Comparison of ENCODE assay signal across 2 cellular contexts in the genomic region with DNA sequence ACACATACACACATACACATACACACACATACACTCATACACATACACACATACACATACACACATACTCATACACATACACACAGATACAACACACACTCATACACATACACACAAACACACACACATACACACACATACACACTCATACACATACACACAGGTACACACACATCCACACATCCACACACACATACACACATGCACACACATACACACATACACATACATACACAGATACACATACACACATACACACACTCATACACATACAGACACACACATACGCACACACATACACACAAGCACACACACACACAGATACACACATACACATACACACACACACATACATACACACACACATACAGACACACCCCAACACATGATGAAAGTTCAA.
TF ChIP-seq lines count a peak whose summit lies in the region.

No MANE protein-coding gene starts in this region.

TF ChIP-seq in HepG2, 621 proteins besides CTCF, POLR2A, EP300 and RAD21 (continues in another document):
- TF ChIP-seq ZNF543 (CRISPR knock-in tag; IDR thresholded peaks at IDR 0.05): no peak
- TF ChIP-seq, protein P1, sequence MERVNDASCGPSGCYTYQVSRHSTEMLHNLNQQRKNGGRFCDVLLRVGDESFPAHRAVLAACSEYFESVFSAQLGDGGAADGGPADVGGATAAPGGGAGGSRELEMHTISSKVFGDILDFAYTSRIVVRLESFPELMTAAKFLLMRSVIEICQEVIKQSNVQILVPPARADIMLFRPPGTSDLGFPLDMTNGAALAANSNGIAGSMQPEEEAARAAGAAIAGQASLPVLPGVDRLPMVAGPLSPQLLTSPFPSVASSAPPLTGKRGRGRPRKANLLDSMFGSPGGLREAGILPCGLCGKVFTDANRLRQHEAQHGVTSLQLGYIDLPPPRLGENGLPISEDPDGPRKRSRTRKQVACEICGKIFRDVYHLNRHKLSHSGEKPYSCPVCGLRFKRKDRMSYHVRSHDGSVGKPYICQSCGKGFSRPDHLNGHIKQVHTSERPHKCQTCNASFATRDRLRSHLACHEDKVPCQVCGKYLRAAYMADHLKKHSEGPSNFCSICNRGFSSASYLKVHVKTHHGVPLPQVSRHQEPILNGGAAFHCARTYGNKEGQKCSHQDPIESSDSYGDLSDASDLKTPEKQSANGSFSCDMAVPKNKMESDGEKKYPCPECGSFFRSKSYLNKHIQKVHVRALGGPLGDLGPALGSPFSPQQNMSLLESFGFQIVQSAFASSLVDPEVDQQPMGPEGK (CRISPR knock-in tag; IDR thresholded peaks at IDR 0.05): no peak
- TF ChIP-seq, protein P2, sequence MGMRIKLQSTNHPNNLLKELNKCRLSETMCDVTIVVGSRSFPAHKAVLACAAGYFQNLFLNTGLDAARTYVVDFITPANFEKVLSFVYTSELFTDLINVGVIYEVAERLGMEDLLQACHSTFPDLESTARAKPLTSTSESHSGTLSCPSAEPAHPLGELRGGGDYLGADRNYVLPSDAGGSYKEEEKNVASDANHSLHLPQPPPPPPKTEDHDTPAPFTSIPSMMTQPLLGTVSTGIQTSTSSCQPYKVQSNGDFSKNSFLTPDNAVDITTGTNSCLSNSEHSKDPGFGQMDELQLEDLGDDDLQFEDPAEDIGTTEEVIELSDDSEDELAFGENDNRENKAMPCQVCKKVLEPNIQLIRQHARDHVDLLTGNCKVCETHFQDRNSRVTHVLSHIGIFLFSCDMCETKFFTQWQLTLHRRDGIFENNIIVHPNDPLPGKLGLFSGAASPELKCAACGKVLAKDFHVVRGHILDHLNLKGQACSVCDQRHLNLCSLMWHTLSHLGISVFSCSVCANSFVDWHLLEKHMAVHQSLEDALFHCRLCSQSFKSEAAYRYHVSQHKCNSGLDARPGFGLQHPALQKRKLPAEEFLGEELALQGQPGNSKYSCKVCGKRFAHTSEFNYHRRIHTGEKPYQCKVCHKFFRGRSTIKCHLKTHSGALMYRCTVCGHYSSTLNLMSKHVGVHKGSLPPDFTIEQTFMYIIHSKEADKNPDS (CRISPR knock-in tag; IDR thresholded peaks at IDR 0.05): no peak
- peak; percentile 65; the same call in 1 of the 2 replicates for TF ChIP-seq SOX6 (IDR thresholded peaks at IDR 0.05)
- TF ChIP-seq SOX6 (CRISPR knock-in tag; IDR thresholded peaks at IDR 0.05): no peak
- TF ChIP-seq ZNF17 (CRISPR knock-in tag; IDR thresholded peaks at IDR 0.05): no peak
- TF ChIP-seq, protein P3, sequence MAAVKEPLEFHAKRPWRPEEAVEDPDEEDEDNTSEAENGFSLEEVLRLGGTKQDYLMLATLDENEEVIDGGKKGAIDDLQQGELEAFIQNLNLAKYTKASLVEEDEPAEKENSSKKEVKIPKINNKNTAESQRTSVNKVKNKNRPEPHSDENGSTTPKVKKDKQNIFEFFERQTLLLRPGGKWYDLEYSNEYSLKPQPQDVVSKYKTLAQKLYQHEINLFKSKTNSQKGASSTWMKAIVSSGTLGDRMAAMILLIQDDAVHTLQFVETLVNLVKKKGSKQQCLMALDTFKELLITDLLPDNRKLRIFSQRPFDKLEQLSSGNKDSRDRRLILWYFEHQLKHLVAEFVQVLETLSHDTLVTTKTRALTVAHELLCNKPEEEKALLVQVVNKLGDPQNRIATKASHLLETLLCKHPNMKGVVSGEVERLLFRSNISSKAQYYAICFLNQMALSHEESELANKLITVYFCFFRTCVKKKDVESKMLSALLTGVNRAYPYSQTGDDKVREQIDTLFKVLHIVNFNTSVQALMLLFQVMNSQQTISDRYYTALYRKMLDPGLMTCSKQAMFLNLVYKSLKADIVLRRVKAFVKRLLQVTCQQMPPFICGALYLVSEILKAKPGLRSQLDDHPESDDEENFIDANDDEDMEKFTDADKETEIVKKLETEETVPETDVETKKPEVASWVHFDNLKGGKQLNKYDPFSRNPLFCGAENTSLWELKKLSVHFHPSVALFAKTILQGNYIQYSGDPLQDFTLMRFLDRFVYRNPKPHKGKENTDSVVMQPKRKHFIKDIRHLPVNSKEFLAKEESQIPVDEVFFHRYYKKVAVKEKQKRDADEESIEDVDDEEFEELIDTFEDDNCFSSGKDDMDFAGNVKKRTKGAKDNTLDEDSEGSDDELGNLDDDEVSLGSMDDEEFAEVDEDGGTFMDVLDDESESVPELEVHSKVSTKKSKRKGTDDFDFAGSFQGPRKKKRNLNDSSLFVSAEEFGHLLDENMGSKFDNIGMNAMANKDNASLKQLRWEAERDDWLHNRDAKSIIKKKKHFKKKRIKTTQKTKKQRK (IDR thresholded peaks at IDR 0.05; ENCODE audit: low read length): no peak
- TF ChIP-seq FOXP1 (IDR thresholded peaks at IDR 0.05): peak; percentile 75
- no peak for TF ChIP-seq FOXP1 (CRISPR knock-in tag; IDR thresholded peaks at IDR 0.05)
- 0 out of 2 replicates have a peak, but pooled peaks have one; percentile 6 for TF ChIP-seq ATF7 (IDR thresholded peaks at IDR 0.05)
- TF ChIP-seq ATF7 (CRISPR knock-in tag; IDR thresholded peaks at IDR 0.05): no peak
- TF ChIP-seq ARNT (IDR thresholded peaks at IDR 0.05): 0 out of 2 replicates have a peak, but pooled peaks have one; percentile 51
- TF ChIP-seq ISL2 (CRISPR knock-in tag; IDR thresholded peaks at IDR 0.05): no peak
- TF ChIP-seq, protein P4, sequence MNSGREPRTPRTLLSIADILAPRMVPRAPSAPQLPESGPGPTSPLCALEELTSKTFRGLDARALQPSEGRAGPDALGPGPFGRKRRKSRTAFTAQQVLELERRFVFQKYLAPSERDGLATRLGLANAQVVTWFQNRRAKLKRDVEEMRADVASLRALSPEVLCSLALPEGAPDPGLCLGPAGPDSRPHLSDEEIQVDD (CRISPR knock-in tag; IDR thresholded peaks at IDR 0.05; ENCODE audit: borderline replicate concordance): no peak
- TF ChIP-seq LCORL (IDR thresholded peaks at IDR 0.05): 0 out of 2 replicates have a peak, but pooled peaks have one; percentile 11
- TF ChIP-seq LCORL (CRISPR knock-in tag; IDR thresholded peaks at IDR 0.05): no peak
- peak; percentile 17 for TF ChIP-seq ZNF282 (IDR thresholded peaks at IDR 0.05; ENCODE audit: partially characterized antibody)
- TF ChIP-seq, protein P5, sequence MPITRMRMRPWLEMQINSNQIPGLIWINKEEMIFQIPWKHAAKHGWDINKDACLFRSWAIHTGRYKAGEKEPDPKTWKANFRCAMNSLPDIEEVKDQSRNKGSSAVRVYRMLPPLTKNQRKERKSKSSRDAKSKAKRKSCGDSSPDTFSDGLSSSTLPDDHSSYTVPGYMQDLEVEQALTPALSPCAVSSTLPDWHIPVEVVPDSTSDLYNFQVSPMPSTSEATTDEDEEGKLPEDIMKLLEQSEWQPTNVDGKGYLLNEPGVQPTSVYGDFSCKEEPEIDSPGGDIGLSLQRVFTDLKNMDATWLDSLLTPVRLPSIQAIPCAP (CRISPR knock-in tag; IDR thresholded peaks at IDR 0.05; ENCODE audit: low read depth): no peak
- TF ChIP-seq CREB1 (IDR thresholded peaks at IDR 0.05): peak; percentile 17; the same call in 1 of the 2 replicates
- no peak for TF ChIP-seq CREB1 (CRISPR knock-in tag; IDR thresholded peaks at IDR 0.05)

TF ChIP-seq in H1, 55 proteins besides CTCF, POLR2A, EP300 and RAD21:
- TF ChIP-seq BRCA1 (IDR thresholded peaks at IDR 0.05; ENCODE audit: low read depth, low read length) (no peak), RNF2 (IDR thresholded peaks at IDR 0.05; ENCODE audit: borderline replicate concordance, low read depth, low read length, missing control alignments, poor library complexity, severe bottlenecking) (no peak), RBBP5 (IDR thresholded peaks at IDR 0.05; ENCODE audit: borderline replicate concordance, low read depth, low read length) (no peak), NRF1 (IDR thresholded peaks at IDR 0.05; ENCODE audit: low read depth, low read length) (no peak), CHD2 (IDR thresholded peaks at IDR 0.05; ENCODE audit: low read length) (no peak), EZH2 (IDR thresholded peaks at IDR 0.05; ENCODE audit: low read depth, low read length, severe bottlenecking) (no peak), BACH1 (IDR thresholded peaks at IDR 0.05; ENCODE audit: low read length) (no peak)
- TF ChIP-seq, protein P6, sequence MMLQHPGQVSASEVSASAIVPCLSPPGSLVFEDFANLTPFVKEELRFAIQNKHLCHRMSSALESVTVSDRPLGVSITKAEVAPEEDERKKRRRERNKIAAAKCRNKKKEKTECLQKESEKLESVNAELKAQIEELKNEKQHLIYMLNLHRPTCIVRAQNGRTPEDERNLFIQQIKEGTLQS (IDR thresholded peaks at IDR 0.05; ENCODE audit: insufficient read depth, low read depth, low read length): no peak
- TF ChIP-seq, protein P7, sequence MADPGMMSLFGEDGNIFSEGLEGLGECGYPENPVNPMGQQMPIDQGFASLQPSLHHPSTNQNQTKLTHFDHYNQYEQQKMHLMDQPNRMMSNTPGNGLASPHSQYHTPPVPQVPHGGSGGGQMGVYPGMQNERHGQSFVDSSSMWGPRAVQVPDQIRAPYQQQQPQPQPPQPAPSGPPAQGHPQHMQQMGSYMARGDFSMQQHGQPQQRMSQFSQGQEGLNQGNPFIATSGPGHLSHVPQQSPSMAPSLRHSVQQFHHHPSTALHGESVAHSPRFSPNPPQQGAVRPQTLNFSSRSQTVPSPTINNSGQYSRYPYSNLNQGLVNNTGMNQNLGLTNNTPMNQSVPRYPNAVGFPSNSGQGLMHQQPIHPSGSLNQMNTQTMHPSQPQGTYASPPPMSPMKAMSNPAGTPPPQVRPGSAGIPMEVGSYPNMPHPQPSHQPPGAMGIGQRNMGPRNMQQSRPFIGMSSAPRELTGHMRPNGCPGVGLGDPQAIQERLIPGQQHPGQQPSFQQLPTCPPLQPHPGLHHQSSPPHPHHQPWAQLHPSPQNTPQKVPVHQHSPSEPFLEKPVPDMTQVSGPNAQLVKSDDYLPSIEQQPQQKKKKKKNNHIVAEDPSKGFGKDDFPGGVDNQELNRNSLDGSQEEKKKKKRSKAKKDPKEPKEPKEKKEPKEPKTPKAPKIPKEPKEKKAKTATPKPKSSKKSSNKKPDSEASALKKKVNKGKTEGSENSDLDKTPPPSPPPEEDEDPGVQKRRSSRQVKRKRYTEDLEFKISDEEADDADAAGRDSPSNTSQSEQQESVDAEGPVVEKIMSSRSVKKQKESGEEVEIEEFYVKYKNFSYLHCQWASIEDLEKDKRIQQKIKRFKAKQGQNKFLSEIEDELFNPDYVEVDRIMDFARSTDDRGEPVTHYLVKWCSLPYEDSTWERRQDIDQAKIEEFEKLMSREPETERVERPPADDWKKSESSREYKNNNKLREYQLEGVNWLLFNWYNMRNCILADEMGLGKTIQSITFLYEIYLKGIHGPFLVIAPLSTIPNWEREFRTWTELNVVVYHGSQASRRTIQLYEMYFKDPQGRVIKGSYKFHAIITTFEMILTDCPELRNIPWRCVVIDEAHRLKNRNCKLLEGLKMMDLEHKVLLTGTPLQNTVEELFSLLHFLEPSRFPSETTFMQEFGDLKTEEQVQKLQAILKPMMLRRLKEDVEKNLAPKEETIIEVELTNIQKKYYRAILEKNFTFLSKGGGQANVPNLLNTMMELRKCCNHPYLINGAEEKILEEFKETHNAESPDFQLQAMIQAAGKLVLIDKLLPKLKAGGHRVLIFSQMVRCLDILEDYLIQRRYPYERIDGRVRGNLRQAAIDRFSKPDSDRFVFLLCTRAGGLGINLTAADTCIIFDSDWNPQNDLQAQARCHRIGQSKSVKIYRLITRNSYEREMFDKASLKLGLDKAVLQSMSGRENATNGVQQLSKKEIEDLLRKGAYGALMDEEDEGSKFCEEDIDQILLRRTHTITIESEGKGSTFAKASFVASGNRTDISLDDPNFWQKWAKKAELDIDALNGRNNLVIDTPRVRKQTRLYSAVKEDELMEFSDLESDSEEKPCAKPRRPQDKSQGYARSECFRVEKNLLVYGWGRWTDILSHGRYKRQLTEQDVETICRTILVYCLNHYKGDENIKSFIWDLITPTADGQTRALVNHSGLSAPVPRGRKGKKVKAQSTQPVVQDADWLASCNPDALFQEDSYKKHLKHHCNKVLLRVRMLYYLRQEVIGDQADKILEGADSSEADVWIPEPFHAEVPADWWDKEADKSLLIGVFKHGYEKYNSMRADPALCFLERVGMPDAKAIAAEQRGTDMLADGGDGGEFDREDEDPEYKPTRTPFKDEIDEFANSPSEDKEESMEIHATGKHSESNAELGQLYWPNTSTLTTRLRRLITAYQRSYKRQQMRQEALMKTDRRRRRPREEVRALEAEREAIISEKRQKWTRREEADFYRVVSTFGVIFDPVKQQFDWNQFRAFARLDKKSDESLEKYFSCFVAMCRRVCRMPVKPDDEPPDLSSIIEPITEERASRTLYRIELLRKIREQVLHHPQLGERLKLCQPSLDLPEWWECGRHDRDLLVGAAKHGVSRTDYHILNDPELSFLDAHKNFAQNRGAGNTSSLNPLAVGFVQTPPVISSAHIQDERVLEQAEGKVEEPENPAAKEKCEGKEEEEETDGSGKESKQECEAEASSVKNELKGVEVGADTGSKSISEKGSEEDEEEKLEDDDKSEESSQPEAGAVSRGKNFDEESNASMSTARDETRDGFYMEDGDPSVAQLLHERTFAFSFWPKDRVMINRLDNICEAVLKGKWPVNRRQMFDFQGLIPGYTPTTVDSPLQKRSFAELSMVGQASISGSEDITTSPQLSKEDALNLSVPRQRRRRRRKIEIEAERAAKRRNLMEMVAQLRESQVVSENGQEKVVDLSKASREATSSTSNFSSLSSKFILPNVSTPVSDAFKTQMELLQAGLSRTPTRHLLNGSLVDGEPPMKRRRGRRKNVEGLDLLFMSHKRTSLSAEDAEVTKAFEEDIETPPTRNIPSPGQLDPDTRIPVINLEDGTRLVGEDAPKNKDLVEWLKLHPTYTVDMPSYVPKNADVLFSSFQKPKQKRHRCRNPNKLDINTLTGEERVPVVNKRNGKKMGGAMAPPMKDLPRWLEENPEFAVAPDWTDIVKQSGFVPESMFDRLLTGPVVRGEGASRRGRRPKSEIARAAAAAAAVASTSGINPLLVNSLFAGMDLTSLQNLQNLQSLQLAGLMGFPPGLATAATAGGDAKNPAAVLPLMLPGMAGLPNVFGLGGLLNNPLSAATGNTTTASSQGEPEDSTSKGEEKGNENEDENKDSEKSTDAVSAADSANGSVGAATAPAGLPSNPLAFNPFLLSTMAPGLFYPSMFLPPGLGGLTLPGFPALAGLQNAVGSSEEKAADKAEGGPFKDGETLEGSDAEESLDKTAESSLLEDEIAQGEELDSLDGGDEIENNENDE (IDR thresholded peaks at IDR 0.05; ENCODE audit: insufficient replicate concordance, low read length): no peak
